Comparison of ENCODE assay signal across 11 cellular contexts in genomic region chr6:54621285-54621684, GRCh38.
A peak's percentile ranks its signal among the peaks of the same experiment; 100 is the strongest.
DNase-seq lines count a peak whose midpoint lies in the region; ATAC-seq and TF ChIP-seq lines count a peak whose summit lies in the region.
"Had no signal": no experiment of that assay in that cellular context is flagged by ENCODE, and none has a peak within 500 bp of the region (broad histone marks: within the 10 kb centered on the region; RNA-seq: fewer than 3 reads in every experiment).

No MANE protein-coding gene starts in this region.

- H3K36me3 ChIP-seq in GM06990 (ENCODE audit: control insufficient read depth, insufficient read depth, low read length) (no peaks in the 10 kb centered on the region), Karpas-422 (ENCODE audit: insufficient read depth, low read length) (no peaks in the 10 kb centered on the region)
- H3K36me3 ChIP-seq: heart left ventricle had no signal

- H3K79me2 ChIP-seq in Karpas-422 (ENCODE audit: low read length) = no peaks in the 10 kb centered on the region

- no peak overlapping the region for H3K27ac ChIP-seq in Karpas-422 (ENCODE audit: low read length)
- no peak overlapping the region for H3K27ac ChIP-seq in coronary artery
- H3K27ac ChIP-seq: heart left ventricle had no signal

- H3K9ac ChIP-seq in Karpas-422 (ENCODE audit: low read length) = no peak overlapping the region

- peak; percentile 50 for TF ChIP-seq CTCF in GM06990 (IDR thresholded peaks at IDR 0.05; ENCODE audit: insufficient read depth, low read length, poor library complexity, severe bottlenecking)
- TF ChIP-seq CTCF in foreskin fibroblast (IDR thresholded peaks at IDR 0.05; ENCODE audit: low read depth, low read length) = peak; percentile 5
- no peak for TF ChIP-seq CTCF in coronary artery (IDR thresholded peaks at IDR 0.05)

- ATAC-seq in GM21786 (IDR thresholded peaks at IDR 0.05; ENCODE audit: unreplicated experiment) (peak; percentile 91), Right ventricle myocardium superior (ENCODE audit: poor library complexity) (no peak)
- ATAC-seq: heart left ventricle had no signal

- H3K27me3 ChIP-seq in GM06990 (replicated peaks; ENCODE audit: control insufficient read depth, insufficient read depth, low read length) (no peaks in the 10 kb centered on the region), Karpas-422 (ENCODE audit: low read length) (no peaks in the 10 kb centered on the region)
- H3K27me3 ChIP-seq: heart left ventricle had no signal

- no peak overlapping the region for H3K4me2 ChIP-seq in Karpas-422 (ENCODE audit: low read depth, low read length, poor library complexity, severe bottlenecking)

- H4K20me1 ChIP-seq in Karpas-422 (ENCODE audit: insufficient read depth, low read depth, low read length) = no peaks in the 10 kb centered on the region

- intact Hi-C loops in Right ventricle myocardium superior (cut with DNase I) = no loop called here

- H2AFZ ChIP-seq in Karpas-422 (ENCODE audit: low read length) = no peak overlapping the region

- 0 out of 2 replicates have a peak, but pooled peaks cover 3% of the 10 kb centered on the region for H3K9me3 ChIP-seq in Karpas-422 (ENCODE audit: low read length)
- H3K9me3 ChIP-seq: heart left ventricle had no signal

- H3K9me2 ChIP-seq in Karpas-422 (replicated peaks; ENCODE audit: insufficient read depth, low read length) = no peaks in the 10 kb centered on the region

- H3K4me1 ChIP-seq in Karpas-422 (ENCODE audit: low read length) = no peaks in the 10 kb centered on the region
- H3K4me1 ChIP-seq: heart left ventricle had no signal

- DNase-seq in GM06990 (ENCODE audit: extremely low read depth, insufficient read length) (no peak), Karpas-422 (peak; percentile 41), foreskin fibroblast (no peak), Right ventricle myocardium superior (no peak), coronary artery (ENCODE audit: low spot score) (no peak)
- DNase-seq in stimulated activated CD8-positive, alpha-beta memory T cell treated with anti-CD3 and anti-CD28 coated beads, Interleukin-4, amount 100 ng/mL, for 48 hours = no peak
- DNase-seq in central memory CD4-positive, alpha-beta T cell = no peak
- DNase-seq: activated naive CD4-positive, alpha-beta T cell treated with Interleukin-2 at 50 U/mL for 16 hours; DMS 273 treated with DMSO at 0.1 percent for 48 hours; heart left ventricle had no signal

- H3K4me3 ChIP-seq in GM06990 (replicated peaks; ENCODE audit: low read depth, low read length) = no peak overlapping the region
- H3K4me3 ChIP-seq in Karpas-422 (ENCODE audit: low read length) = no peak overlapping the region
- H3K4me3 ChIP-seq in foreskin fibroblast (ENCODE audit: low read depth in 1 of 2, low read length in 2 of 2) = no peak overlapping the region
- H3K4me3 ChIP-seq in coronary artery = no peak overlapping the region
- H3K4me3 ChIP-seq: heart left ventricle had no signal
